Comparison of ENCODE assay signal across 1 cellular context in genomic region chr18:36017232-36017631, GRCh38.
TF ChIP-seq lines count a peak whose summit lies in the region.

No MANE protein-coding gene starts in this region.

TF ChIP-seq in HepG2, 621 proteins besides CTCF, POLR2A, EP300 and RAD21 (continued from another document):
- TF ChIP-seq ZBTB39 (CRISPR knock-in tag; IDR thresholded peaks at IDR 0.05), result no peak
- no peak for TF ChIP-seq JUNB (CRISPR knock-in tag; IDR thresholded peaks at IDR 0.05; ENCODE audit: borderline replicate concordance)
- TF ChIP-seq ZNF672 (CRISPR knock-in tag; IDR thresholded peaks at IDR 0.05), result no peak
- TF ChIP-seq ZNF816 (CRISPR knock-in tag; IDR thresholded peaks at IDR 0.05; ENCODE audit: borderline replicate concordance), result no peak
- no peak for TF ChIP-seq PAWR (CRISPR knock-in tag; IDR thresholded peaks at IDR 0.05; ENCODE audit: borderline replicate concordance)
- no peak for TF ChIP-seq BRD4 (CRISPR knock-in tag; IDR thresholded peaks at IDR 0.05)
- TF ChIP-seq FOXJ3 (CRISPR knock-in tag; IDR thresholded peaks at IDR 0.05; ENCODE audit: borderline replicate concordance), result no peak
- no peak for TF ChIP-seq ATF7-NPFF (CRISPR knock-in tag; IDR thresholded peaks at IDR 0.05; ENCODE audit: low read depth)
- no peak for TF ChIP-seq ZNF577 (CRISPR knock-in tag; IDR thresholded peaks at IDR 0.05; ENCODE audit: borderline replicate concordance, low read depth)
- TF ChIP-seq PRPF4 (IDR thresholded peaks at IDR 0.05; ENCODE audit: low read depth, low read length, poor library complexity, severe bottlenecking), result no peak
- TF ChIP-seq, protein P1, sequence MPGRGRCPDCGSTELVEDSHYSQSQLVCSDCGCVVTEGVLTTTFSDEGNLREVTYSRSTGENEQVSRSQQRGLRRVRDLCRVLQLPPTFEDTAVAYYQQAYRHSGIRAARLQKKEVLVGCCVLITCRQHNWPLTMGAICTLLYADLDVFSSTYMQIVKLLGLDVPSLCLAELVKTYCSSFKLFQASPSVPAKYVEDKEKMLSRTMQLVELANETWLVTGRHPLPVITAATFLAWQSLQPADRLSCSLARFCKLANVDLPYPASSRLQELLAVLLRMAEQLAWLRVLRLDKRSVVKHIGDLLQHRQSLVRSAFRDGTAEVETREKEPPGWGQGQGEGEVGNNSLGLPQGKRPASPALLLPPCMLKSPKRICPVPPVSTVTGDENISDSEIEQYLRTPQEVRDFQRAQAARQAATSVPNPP (CRISPR knock-in tag; IDR thresholded peaks at IDR 0.05), result no peak
- TF ChIP-seq ZNF282 (IDR thresholded peaks at IDR 0.05; ENCODE audit: partially characterized antibody), result no peak
- TF ChIP-seq SNAPC2 (CRISPR knock-in tag; IDR thresholded peaks at IDR 0.05), result no peak
- TF ChIP-seq, protein P2, sequence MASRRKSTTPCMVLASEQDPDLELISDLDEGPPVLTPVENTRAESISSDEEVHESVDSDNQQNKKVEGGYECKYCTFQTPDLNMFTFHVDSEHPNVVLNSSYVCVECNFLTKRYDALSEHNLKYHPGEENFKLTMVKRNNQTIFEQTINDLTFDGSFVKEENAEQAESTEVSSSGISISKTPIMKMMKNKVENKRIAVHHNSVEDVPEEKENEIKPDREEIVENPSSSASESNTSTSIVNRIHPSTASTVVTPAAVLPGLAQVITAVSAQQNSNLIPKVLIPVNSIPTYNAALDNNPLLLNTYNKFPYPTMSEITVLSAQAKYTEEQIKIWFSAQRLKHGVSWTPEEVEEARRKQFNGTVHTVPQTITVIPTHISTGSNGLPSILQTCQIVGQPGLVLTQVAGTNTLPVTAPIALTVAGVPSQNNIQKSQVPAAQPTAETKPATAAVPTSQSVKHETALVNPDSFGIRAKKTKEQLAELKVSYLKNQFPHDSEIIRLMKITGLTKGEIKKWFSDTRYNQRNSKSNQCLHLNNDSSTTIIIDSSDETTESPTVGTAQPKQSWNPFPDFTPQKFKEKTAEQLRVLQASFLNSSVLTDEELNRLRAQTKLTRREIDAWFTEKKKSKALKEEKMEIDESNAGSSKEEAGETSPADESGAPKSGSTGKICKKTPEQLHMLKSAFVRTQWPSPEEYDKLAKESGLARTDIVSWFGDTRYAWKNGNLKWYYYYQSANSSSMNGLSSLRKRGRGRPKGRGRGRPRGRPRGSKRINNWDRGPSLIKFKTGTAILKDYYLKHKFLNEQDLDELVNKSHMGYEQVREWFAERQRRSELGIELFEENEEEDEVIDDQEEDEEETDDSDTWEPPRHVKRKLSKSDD (CRISPR knock-in tag; IDR thresholded peaks at IDR 0.05; ENCODE audit: low read depth), result no peak
- no peak for TF ChIP-seq JARID2 (CRISPR knock-in tag; IDR thresholded peaks at IDR 0.05; ENCODE audit: insufficient replicate concordance)
- TF ChIP-seq ZEB1 (IDR thresholded peaks at IDR 0.05; ENCODE audit: insufficient replicate concordance, low read depth), result no peak
